5 cellular contexts compared by ENCODE assay signal in genomic region chr17:40572245-40572975, GRCh38. TPM values are rescaled to one million over a fixed set of nuclear protein-coding genes. Genes with fewer than 3 reads are reported as not detected.
"Had no signal": no experiment of that assay in that cellular context is flagged by ENCODE, and none has a peak within 500 bp of the region (broad histone marks: within the 10 kb centered on the region; RNA-seq: fewer than 3 reads in every experiment).

No MANE protein-coding gene starts in this region.

RNA-seq across cellular contexts. Expression of gene CCR7, which starts 7.1 kb away (rescaled TPM):
- total RNA-seq: fibroblast of villous mesenchyme, lung microvascular endothelial cell, osteoblast, thoracic aorta had no signal
- polyA plus RNA-seq: neural cell had no signal
